14 cellular contexts compared by ENCODE assay signal in the genomic region with DNA sequence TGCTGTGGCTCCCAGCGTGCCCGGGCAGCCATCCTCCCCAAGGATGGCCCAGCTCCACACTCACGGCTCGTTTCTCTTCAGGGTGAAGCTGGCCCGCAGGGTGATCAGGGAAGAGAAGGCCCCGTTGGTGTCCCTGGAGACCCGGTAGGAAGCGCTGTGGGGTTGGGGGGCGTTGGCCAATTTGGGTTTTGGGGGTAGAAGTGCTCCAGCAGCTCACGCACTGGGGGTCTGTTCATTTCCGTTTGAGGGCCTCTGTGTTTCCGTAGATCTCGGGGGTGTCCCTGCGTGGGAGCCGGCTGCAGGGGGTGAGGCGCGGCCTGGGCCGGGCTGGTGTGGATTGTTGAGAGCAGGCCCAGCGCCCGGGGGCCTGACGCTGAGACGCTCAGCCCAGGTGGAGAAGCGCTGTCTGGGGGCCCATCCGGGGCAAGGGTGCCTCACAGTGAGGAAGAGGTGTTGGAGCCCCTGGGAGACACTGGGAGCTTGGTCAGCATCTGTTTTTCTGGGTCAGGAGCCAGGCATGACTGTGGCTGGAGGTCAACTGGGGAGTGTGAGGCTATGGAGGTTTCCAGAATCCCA. TPM values are rescaled to one million over a fixed set of nuclear protein-coding genes. Genes with fewer than 3 reads are reported as not detected.
DNase-seq lines count a peak whose midpoint lies in the region; TF ChIP-seq lines count a peak whose summit lies in the region.
"Had no signal": no experiment of that assay in that cellular context is flagged by ENCODE, and none has a peak within 500 bp of the region (broad histone marks: within the 10 kb centered on the region; RNA-seq: fewer than 3 reads in every experiment).

No MANE protein-coding gene starts in this region.

- H3K4me1 ChIP-seq in ascending aorta (peaks cover 2 to 4% of the 10 kb centered on the region in 2 donors), spleen (peaks cover 0 to under 1% (median 0%) of the 10 kb centered on the region in 6 donors)

- H3K4me3 ChIP-seq in ascending aorta (no peak overlapping the region), spleen (no peak overlapping the region)

- H3K9me3 ChIP-seq in ascending aorta (no peaks in the 10 kb centered on the region), spleen (no peaks in the 10 kb centered on the region)

- intact Hi-C loops in ascending aorta (cut with DNase I) = no loop called here
- intact Hi-C loops in spleen (cut with DNase I; ENCODE audit: low total_unique reads) = no loop called here

- peaks cover 98 to 100% of the 10 kb centered on the region in 2 donors for H3K36me3 ChIP-seq in ascending aorta
- peaks cover 0 to 86% (median 2%) of the 10 kb centered on the region in 6 donors for H3K36me3 ChIP-seq in spleen

- TF ChIP-seq CTCF in ascending aorta (IDR thresholded peaks at IDR 0.05) = no peak
- TF ChIP-seq CTCF in spleen (IDR thresholded peaks at IDR 0.05 in 8 of 11, conservative IDR thresholded peaks at IDR 0.05 in 3 of 11) = no peak

- H3K27me3 ChIP-seq in ascending aorta (no peaks in the 10 kb centered on the region), spleen (replicated peaks in 1 of 7) (no peaks in the 10 kb centered on the region)

- WGBS in spleen, 5 donors = 89 to 92% (median 91%) methylated on average over 19 to 24 of the region's 24 CpGs

- H3K27ac ChIP-seq in ascending aorta (peak overlapping the region; percentile 82 to 85), spleen (no peak overlapping the region)

- peak; percentile 39 for DNase-seq in GM03348 (ENCODE audit: low spot score)
- peak in 1 of 2 donors; percentile 56 for DNase-seq in ascending aorta (ENCODE audit: low spot score in 2 of 2)
- peak; percentile 45 for DNase-seq in islet precursor cell
- DNase-seq in spleen = peak; percentile 63
- DNase-seq in SW480 (ENCODE audit: low spot score) = no peak
- no peak for DNase-seq in MV-4-11 (lab: John Stamatoyannopoulos, UW)
- DNase-seq in AG08395 (ENCODE audit: low spot score) = no peak
- no peak for DNase-seq in DMS53 treated with DMSO at 0.1 percent for 48 hours (lab: John Stamatoyannopoulos, UW; ENCODE audit: unreplicated experiment)
- DNase-seq: activated CD4-positive, alpha-beta T cell treated with anti-CD3 and anti-CD28 coated beads, Interleukin-2, amount 50 U/mL, for 48 hours; activated naive CD4-positive, alpha-beta T cell treated with Interleukin-2 at 50 U/mL for 16 hours; foreskin melanocyte; stimulated activated CD4-positive, alpha-beta T cell treated with anti-CD3 and anti-CD28 coated beads, Interleukin-2, amount 100 ng/mL, for 24 hours; stimulated activated naive B cell treated with anti-CD40 and anti-IgM and Interleukin-4, amounts not matched to agents 10 μg/mL and 1 μg/mL and 100 μg/mL, for 72 hours had no signal

- TF ChIP-seq POLR2A in spleen (IDR thresholded peaks at IDR 0.05) = no peak

RNA-seq across cellular contexts. Expression of a gene that starts 12.6 kb away (rescaled TPM):
- total RNA-seq in ascending aorta (1,564 TPM), spleen (100 to 1,000 TPM in 6 of 7 donors, 10 to 100 TPM in 1; 76.5 to 190 (median 139) TPM)
- 100 to 1,000 TPM in 2 of 3 donors, 10 to 100 TPM in 1; 85.7 to 152 (median 119) TPM for polyA plus RNA-seq in spleen
- total RNA-seq: OCI-LY7 had no signal

Comparison
In these comparisons a context has a peak if more than half of its experiments do, and no peak if none do; other contexts are left out.
1. DNase-seq: peak in GM03348 (single experiment), islet precursor cell (single experiment) and spleen (single experiment); none in SW480 (single experiment), MV-4-11 (single experiment), AG08395 (single experiment) and DMS53 treated with DMSO at 0.1 percent for 48 hours (single experiment).
2. H3K27ac ChIP-seq: peak in ascending aorta (2 of 2); none in spleen (0 of 8).